In genomic region chr19:31355330-31356289, GRCh38 we compare ENCODE assay signal across 20 cellular contexts. TPM values are rescaled to one million over a fixed set of nuclear protein-coding genes. Genes with fewer than 3 reads are reported as not detected.
DNase-seq lines count a peak whose midpoint lies in the region; ATAC-seq, FAIRE-seq and TF ChIP-seq lines count a peak whose summit lies in the region.
"Had no signal": no experiment of that assay in that cellular context is flagged by ENCODE, and none has a peak within 500 bp of the region (broad histone marks: within the 10 kb centered on the region; RNA-seq: fewer than 3 reads in every experiment).

No MANE protein-coding gene starts in this region.

- TF ChIP-seq POLR2A in H1 (IDR thresholded peaks at IDR 0.05; ENCODE audit: control extremely low read depth in 1 of 2, low read depth in 2 of 2, low read length in 2 of 2): no peak

- no peaks in the 10 kb centered on the region for H3K9me3 Mint-ChIP-seq in activated T-cell treated with anti-CD3 and anti-CD28 coated beads, Interleukin-2, amount 50 U/mL, for 72 hours
- H3K9me3 Mint-ChIP-seq in activated T-cell treated with anti-CD3 and anti-CD28 coated beads, Interleukin-2, amount 50 U/mL, for 4 hours: no peaks in the 10 kb centered on the region
- H3K9me3 Mint-ChIP-seq in naive thymus-derived CD8-positive, alpha-beta T cell: peaks cover 0 to 3% (median 0%) of the 10 kb centered on the region in 9 donors

- no peak overlapping the region for H4K5ac ChIP-seq in H1 (ENCODE audit: insufficient read length, low read depth, low read length)

- no peak overlapping the region for H3K14ac ChIP-seq in H1 (ENCODE audit: insufficient read length)

- peak in 1 of 2 experiments; percentile 31; a peak in 2 of 4 replicates for TF ChIP-seq RAD21 in H1 (IDR thresholded peaks at IDR 0.05 in 1 of 2, conservative IDR thresholded peaks at IDR 0.05 in 1 of 2; ENCODE audit: low read depth in 2 of 2, low read length in 2 of 2)

- no peak overlapping the region for H2AK5ac ChIP-seq in H1 (ENCODE audit: low read depth, low read length)

- peaks cover 6% of the 10 kb centered on the region for H3F3A ChIP-seq in smooth muscle cell (ENCODE audit: low read depth)

- no peaks in the 10 kb centered on the region for H3K9me3 ChIP-seq in H1 (ENCODE audit: insufficient read depth in 2 of 2, low read depth in 1 of 2, low read length in 1 of 2)
- no peaks in the 10 kb centered on the region for H3K9me3 ChIP-seq in smooth muscle cell (replicated peaks; ENCODE audit: low read depth)
- H3K9me3 ChIP-seq: colonic mucosa, psoas muscle, testis had no signal

- H3K23me2 ChIP-seq in H1 (ENCODE audit: low read depth, low read length): peaks cover 32% of the 10 kb centered on the region; the same call in 1 of the 2 replicates

- H3K56ac ChIP-seq in H1 (replicated peaks; ENCODE audit: insufficient read length, low read depth, low read length): no peak overlapping the region

- H3K27ac Mint-ChIP-seq in activated T-cell treated with anti-CD3 and anti-CD28 coated beads, Interleukin-2, amount 50 U/mL, for 72 hours: no peak overlapping the region
- H3K27ac Mint-ChIP-seq in naive thymus-derived CD8-positive, alpha-beta T cell: no peak overlapping the region

- peak overlapping the region; percentile 33 to 82 (median 48); a peak in 7 of 8 replicates for H3K4me3 ChIP-seq in H1 (ENCODE audit: extremely low read depth in 1 of 4, insufficient read depth in 2 of 4, low read depth in 3 of 4, low read length in 4 of 4)
- peak overlapping the region; percentile 36 for H3K4me3 ChIP-seq in smooth muscle cell
- no peak overlapping the region for H3K4me3 ChIP-seq in coronary artery
- H3K4me3 ChIP-seq: colonic mucosa, psoas muscle, testis had no signal

- H4K20me1 ChIP-seq in H1 (replicated peaks in 1 of 2; ENCODE audit: control insufficient read depth in 1 of 2, insufficient read depth in 2 of 2, low read length in 2 of 2): peaks cover 0 to 6% of the 10 kb centered on the region in 2 experiments
- H4K20me1 ChIP-seq in smooth muscle cell (ENCODE audit: low read depth): peaks cover 31% of the 10 kb centered on the region

- H2BK12ac ChIP-seq in H1 (ENCODE audit: low read depth, low read length): peak overlapping the region; percentile 35; the same call in 1 of the 2 replicates

- no peak for DNase-seq in activated T-cell treated with anti-CD3 and anti-CD28 coated beads, Interleukin-2, amount 50 U/mL, for 72 hours
- no peak for DNase-seq in activated T-cell treated with anti-CD3 and anti-CD28 coated beads, Interleukin-2, amount 50 U/mL, for 4 hours
- DNase-seq in H1 (ENCODE audit: low read depth in 1 of 2, low spot score in 2 of 2) (peak in 1 of 2 experiments; percentile 54), iPS-NIHi11 (ENCODE audit: low spot score) (peak; percentile 58), smooth muscle cell (lab: John Stamatoyannopoulos, UW; ENCODE audit: unreplicated experiment) (no peak), DMS114 treated with DMSO at 0.1 percent for 48 hours (lab: John Stamatoyannopoulos, UW; ENCODE audit: unreplicated experiment) (no peak), coronary artery (ENCODE audit: low spot score) (no peak)
- DNase-seq in naive thymus-derived CD8-positive, alpha-beta T cell: no peak
- DNase-seq: activated CD4-positive, alpha-beta T cell treated with anti-CD3 and anti-CD28 coated beads for 4 hours; activated CD8-positive, alpha-beta memory T cell treated with anti-CD3 and anti-CD28 coated beads, Interleukin-2, amount 50 U/mL, for 4 hours; activated naive CD4-positive, alpha-beta T cell; colonic mucosa; foreskin keratinocyte; GF-D8; naive B cell; NCI-H187 treated with DMSO at 0.1 percent for 48 hours; psoas muscle; testis had no signal

- H3K27ac ChIP-seq in H1 (ENCODE audit: low read depth, low read length): no peak overlapping the region
- H3K27ac ChIP-seq in smooth muscle cell (ENCODE audit: low read depth): peak overlapping the region; percentile 78
- H3K27ac ChIP-seq in coronary artery: no peak overlapping the region
- H3K27ac ChIP-seq: colonic mucosa, epithelial cell of prostate, foreskin keratinocyte, psoas muscle, testis had no signal

- H2BK15ac ChIP-seq in H1 (ENCODE audit: low read length): no peak overlapping the region

- peak overlapping the region; percentile 82 for H3K18ac ChIP-seq in H1 (ENCODE audit: extremely low read depth, low read length)

- H3K4me1 ChIP-seq in H1 (replicated peaks in 1 of 4; ENCODE audit: control insufficient read depth in 3 of 4, insufficient read depth in 4 of 4, low read length in 3 of 4): peaks cover 11 to 33% (median 23%) of the 10 kb centered on the region in 4 experiments
- H3K4me1 ChIP-seq in smooth muscle cell (ENCODE audit: low read depth): peaks cover 23% of the 10 kb centered on the region
- H3K4me1 ChIP-seq: colonic mucosa had no signal

- H2BK120ac ChIP-seq in H1 (replicated peaks; ENCODE audit: low read depth, low read length): no peak overlapping the region

- H3K4me1 Mint-ChIP-seq in activated T-cell treated with anti-CD3 and anti-CD28 coated beads, Interleukin-2, amount 50 U/mL, for 72 hours (ENCODE audit: low read depth): peaks cover 48% of the 10 kb centered on the region
- peaks cover 46% of the 10 kb centered on the region for H3K4me1 Mint-ChIP-seq in activated T-cell treated with anti-CD3 and anti-CD28 coated beads, Interleukin-2, amount 50 U/mL, for 4 hours (ENCODE audit: low read depth)
- H3K4me1 Mint-ChIP-seq in naive thymus-derived CD8-positive, alpha-beta T cell: peaks cover 17 to 52% (median 27%) of the 10 kb centered on the region in 4 donors

- no peak for ATAC-seq in activated T-cell treated with anti-CD3 and anti-CD28 coated beads, Interleukin-2, amount 50 U/mL, for 72 hours (replicated peaks in 1 of 2)
- no peak for ATAC-seq in activated T-cell treated with anti-CD3 and anti-CD28 coated beads, Interleukin-2, amount 50 U/mL, for 4 hours
- ATAC-seq in naive thymus-derived CD8-positive, alpha-beta T cell: no peak
- ATAC-seq: foreskin keratinocyte, psoas muscle had no signal

- TF ChIP-seq EP300 in H1 (IDR thresholded peaks at IDR 0.05; ENCODE audit: borderline replicate concordance in 1 of 2, low read depth in 2 of 2, low read length in 2 of 2): no peak

- peak; percentile 88 for FAIRE-seq in H1 (lab: Jason Lieb, UNC)
- FAIRE-seq: GM12891 had no signal

- TF ChIP-seq CTCF in H1 (IDR thresholded peaks at IDR 0.05; ENCODE audit: control extremely low read depth in 1 of 3, insufficient read depth in 1 of 3, low read depth in 1 of 3, low read length in 3 of 3): no peak
- no peak for TF ChIP-seq CTCF in smooth muscle cell (IDR thresholded peaks at IDR 0.05; ENCODE audit: borderline replicate concordance, insufficient read depth, poor library complexity, severe bottlenecking)
- no peak for TF ChIP-seq CTCF in coronary artery (IDR thresholded peaks at IDR 0.05)

- no peak overlapping the region for H3K23ac ChIP-seq in H1 (ENCODE audit: insufficient read length)

- CTCF ChIA-PET in H1 (lab: Charles Lee; ENCODE audit: partially characterized antibody): interaction anchor here (0.9 to 3.6 kb wide), 22 partner anchors 10 to 868 kb away, joined by 3 to 14 read pairs (median 4); no protein-coding TSS in a partner anchor

- peak overlapping the region; percentile 5; the same call in 1 of the 2 replicates for H2BK5ac ChIP-seq in H1 (ENCODE audit: low read depth, low read length)

- H2AFZ ChIP-seq in H1 (ENCODE audit: low read length) (no peak overlapping the region), smooth muscle cell (ENCODE audit: low read depth) (no peak overlapping the region)

- H3K36me3 ChIP-seq in H1 (ENCODE audit: control insufficient read depth in 2 of 4, insufficient read depth in 4 of 4, low read length in 3 of 4) (no peaks in the 10 kb centered on the region), smooth muscle cell (ENCODE audit: low read depth) (no peaks in the 10 kb centered on the region)
- H3K36me3 ChIP-seq: colonic mucosa had no signal

- H3K79me1 ChIP-seq in H1 (ENCODE audit: low read depth, low read length): no peaks in the 10 kb centered on the region

- H3K79me2 ChIP-seq in H1 (ENCODE audit: control insufficient read depth in 1 of 2, insufficient read depth in 2 of 2, low read length in 2 of 2): no peaks in the 10 kb centered on the region
- H3K79me2 ChIP-seq in smooth muscle cell (ENCODE audit: low read depth): peaks cover 39% of the 10 kb centered on the region

- H3K4ac ChIP-seq in H1 (replicated peaks; ENCODE audit: insufficient read length, low read depth, low read length): no peak overlapping the region

- H4K8ac ChIP-seq in H1 (ENCODE audit: extremely low read depth, insufficient read depth, low read length): no peak overlapping the region

- POLR2A ChIA-PET in H1 (lab: Charles Lee; ENCODE audit: partially characterized antibody): interaction anchor here (0.9 to 5.2 kb wide), 6 partner anchors 9 to 84 kb away, joined by 3 to 25 read pairs (median 4); no protein-coding TSS in a partner anchor
- POLR2A ChIA-PET in naive thymus-derived CD8-positive, alpha-beta T cell (lab: Charles Lee): no interaction called here

- H3K27me3 Mint-ChIP-seq in activated T-cell treated with anti-CD3 and anti-CD28 coated beads, Interleukin-2, amount 50 U/mL, for 72 hours (ENCODE audit: low read depth): peaks cover 79% of the 10 kb centered on the region
- peaks cover 76% of the 10 kb centered on the region for H3K27me3 Mint-ChIP-seq in activated T-cell treated with anti-CD3 and anti-CD28 coated beads, Interleukin-2, amount 50 U/mL, for 4 hours (ENCODE audit: low read depth)
- peaks cover 49 to 99% (median 75%) of the 10 kb centered on the region in 5 donors for H3K27me3 Mint-ChIP-seq in naive thymus-derived CD8-positive, alpha-beta T cell

- H3K4me3 Mint-ChIP-seq in activated T-cell treated with anti-CD3 and anti-CD28 coated beads, Interleukin-2, amount 50 U/mL, for 72 hours: peak overlapping the region; percentile 17 to 44
- no peak overlapping the region for H3K4me3 Mint-ChIP-seq in activated T-cell treated with anti-CD3 and anti-CD28 coated beads, Interleukin-2, amount 50 U/mL, for 4 hours
- no peak overlapping the region for H3K4me3 Mint-ChIP-seq in naive thymus-derived CD8-positive, alpha-beta T cell

- peaks cover 40 to 70% (median 64%) of the 10 kb centered on the region in 4 experiments; a peak in 6 of 7 replicates for H3K27me3 ChIP-seq in H1 (replicated peaks in 1 of 4; ENCODE audit: control insufficient read depth in 3 of 4, extremely low read depth in 1 of 4, insufficient read depth in 3 of 4, low read length in 3 of 4)
- H3K27me3 ChIP-seq in smooth muscle cell (ENCODE audit: low read depth): no peaks in the 10 kb centered on the region
- H3K27me3 ChIP-seq: testis had no signal

- H3K9ac ChIP-seq in H1 (replicated peaks in 1 of 4; ENCODE audit: extremely low read depth in 1 of 4, low read depth in 3 of 4, low read length in 3 of 4) (no peak overlapping the region; a peak in 2 of 7 replicates), smooth muscle cell (ENCODE audit: low read depth) (peak overlapping the region; percentile 38)

- H3K4me2 ChIP-seq in H1 (ENCODE audit: insufficient read depth in 1 of 2, low read depth in 2 of 2, low read length in 2 of 2) (peak overlapping the region; percentile 86 to 95), smooth muscle cell (peak overlapping the region; percentile 92)

- 3% methylated on average over 30 of the region's 30 CpGs; no CpG with 5 or more reads in 1 of the 2 experiments for WGBS in H1 (ENCODE audit: extremely low coverage in 1 of 2, insufficient coverage in 1 of 2, insufficient read length in 1 of 2, insufficient replicate concordance in 2 of 2, low coverage in 1 of 2, low lambda C conversion rate in 2 of 2, missing lambda C conversion rate in 1 of 2), 2 experiments
- WGBS in smooth muscle cell (ENCODE audit: low lambda C conversion rate): under 1% methylated on average over 30 of the region's 30 CpGs

- no peak overlapping the region for H4K91ac ChIP-seq in H1 (replicated peaks; ENCODE audit: insufficient read length, low read length)

- peak overlapping the region; percentile 15; the same call in 1 of the 2 replicates for H2BK20ac ChIP-seq in H1 (ENCODE audit: low read length)

- peaks cover 2 to 3% of the 10 kb centered on the region in 2 donors for H3K36me3 Mint-ChIP-seq in activated T-cell treated with anti-CD3 and anti-CD28 coated beads, Interleukin-2, amount 50 U/mL, for 72 hours (ENCODE audit: insufficient read depth in 2 of 2)
- no peaks in the 10 kb centered on the region for H3K36me3 Mint-ChIP-seq in activated T-cell treated with anti-CD3 and anti-CD28 coated beads, Interleukin-2, amount 50 U/mL, for 4 hours (ENCODE audit: insufficient read depth)
- peaks cover 0 to 3% (median 0%) of the 10 kb centered on the region in 3 donors for H3K36me3 Mint-ChIP-seq in naive thymus-derived CD8-positive, alpha-beta T cell

RNA-seq across cellular contexts. Expression of gene TSHZ3, which starts 6.4 kb away (rescaled TPM):
- 1 to 10 TPM in 1 of 2 donors, under 1 TPM in 1; 0.74 to 3.0 TPM for total RNA-seq in activated T-cell treated with anti-CD3 and anti-CD28 coated beads, Interleukin-2, amount 50 U/mL, for 72 hours
- total RNA-seq in activated T-cell treated with anti-CD3 and anti-CD28 coated beads, Interleukin-2, amount 50 U/mL, for 4 hours: under 1 TPM; 0.25 to 0.95 (median 0.63) TPM
- total RNA-seq in H1 (2021; fragmentation: NEBNext Ultra II Directional; extraction: Animal tissue kit (Norgen Biotek cat#: 25700)): 9.3 and 12.3 TPM in 2 replicates
- polyA plus RNA-seq in H1 (2011; rRNA removed): 3.1 and 3.8 TPM in 2 replicates
- polyA plus RNA-seq in H1 (2011; cell fraction: cytosol; rRNA removed): 2.3 TPM
- polyA plus RNA-seq in H1 (2011; cell fraction: nucleus; rRNA removed): 10.5 TPM
- 5.8 to 7.8 TPM (median 6.4 TPM) in 4 replicates for polyA plus RNA-seq in H1 (2012, experiment 1 of 2)
- polyA plus RNA-seq in H1 (2012, experiment 2 of 2): 4.2 TPM
- 15.1 TPM for polyA plus RNA-seq in H1 (2013, experiment 1 of 2)
- 14.7 TPM for polyA plus RNA-seq in H1 (2013, experiment 2 of 2)
- 5.5 TPM in 2 replicates for polyA minus RNA-seq in H1 (2011; rRNA and poly(A)+ RNA removed)
- 5.1 TPM for polyA minus RNA-seq in H1 (2011; cell fraction: cytosol; rRNA and poly(A)+ RNA removed)
- polyA minus RNA-seq in H1 (2011; cell fraction: nucleus; rRNA and poly(A)+ RNA removed): 6.6 TPM
- 19.6 and 23.7 TPM in 2 replicates for total RNA-seq in smooth muscle cell
- 20.5 and 21.8 TPM in 2 replicates for polyA plus RNA-seq in smooth muscle cell
- not detected for total RNA-seq in naive thymus-derived CD8-positive, alpha-beta T cell
- under 1 TPM in 1 of 3 donors, not detected in 2; 0.09 TPM for polyA plus RNA-seq in naive thymus-derived CD8-positive, alpha-beta T cell

Comparison
In these comparisons a context has a peak if more than half of its experiments do, and no peak if none do; other contexts are left out.
1. H3K4me3 Mint-ChIP-seq: peak in activated T-cell treated with anti-CD3 and anti-CD28 coated beads, Interleukin-2, amount 50 U/mL, for 72 hours (2 of 2); none in activated T-cell treated with anti-CD3 and anti-CD28 coated beads, Interleukin-2, amount 50 U/mL, for 4 hours (single experiment) and naive thymus-derived CD8-positive, alpha-beta T cell (0 of 10).